Comparison of ENCODE assay signal across 27 cellular contexts in the genomic region with DNA sequence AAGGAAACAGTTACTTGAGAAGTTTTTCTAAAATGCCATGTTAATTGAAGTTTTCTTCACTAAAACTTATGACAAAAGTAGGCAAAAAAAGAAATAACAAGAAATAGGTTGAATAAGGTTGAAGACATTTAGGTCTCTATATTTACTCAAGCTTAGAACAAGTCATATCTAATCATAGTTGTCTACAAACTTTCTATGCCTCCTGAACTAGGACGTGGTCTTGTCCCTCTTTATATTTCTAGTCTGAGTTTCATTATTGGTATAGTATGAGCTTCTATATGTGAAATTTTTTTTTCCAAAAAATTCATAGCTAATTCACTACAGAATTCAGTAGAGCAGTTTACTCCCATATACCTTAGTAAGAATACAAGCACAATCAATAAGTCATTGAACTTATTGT.
"Had no signal": no experiment of that assay in that cellular context is flagged by ENCODE, and none has a peak within 500 bp of the region (broad histone marks: within the 10 kb centered on the region; RNA-seq: fewer than 3 reads in every experiment).

No MANE protein-coding gene starts in this region.

- H3K4me1 Mint-ChIP-seq: mesothelial cell of epicardium; naive thymus-derived CD4-positive, alpha-beta T cell; nephron; neural progenitor cell; stimulated activated effector memory CD8-positive, alpha-beta T cell treated with anti-CD3 and anti-CD28 coated beads, Interleukin-12 subunit alpha, Interleukin-12 subunit beta, amount 100 ng/mL, for 72 hours had no signal

- H3K4me3 Mint-ChIP-seq: dendritic cell treated with granulocyte-macrophage colony-stimulating factor and Interleukin-4, amounts not matched to agents 40 ng/mL and 50 ng/mL, for 4 days; mesothelial cell of epicardium; naive thymus-derived CD4-positive, alpha-beta T cell; nephron; neural progenitor cell; stimulated activated effector memory CD8-positive, alpha-beta T cell treated with anti-CD3 and anti-CD28 coated beads, Interleukin-12 subunit alpha, Interleukin-12 subunit beta, amount 100 ng/mL, for 72 hours; type B pancreatic cell had no signal

- H3K27ac ChIP-seq: esophagus muscularis mucosa, foreskin keratinocyte, gastroesophageal sphincter, heart left ventricle, hepatocyte, neural progenitor cell, parathyroid adenoma, right atrium auricular region, sigmoid colon, testis, tibial artery had no signal

- H3K36me3 Mint-ChIP-seq: mesothelial cell of epicardium; naive thymus-derived CD4-positive, alpha-beta T cell; neural progenitor cell; stimulated activated effector memory CD8-positive, alpha-beta T cell treated with anti-CD3 and anti-CD28 coated beads, Interleukin-12 subunit alpha, Interleukin-12 subunit beta, amount 100 ng/mL, for 72 hours; type B pancreatic cell had no signal

- H3K4me3 ChIP-seq: esophagus muscularis mucosa, gastroesophageal sphincter, heart left ventricle, hepatocyte, lung, mucosa of descending colon, neural progenitor cell, right atrium auricular region, sigmoid colon, testis, tibial artery had no signal

- H3K27me3 ChIP-seq: esophagus muscularis mucosa, foreskin keratinocyte, gastroesophageal sphincter, heart left ventricle, hepatocyte, neural progenitor cell, right atrium auricular region, sigmoid colon, testis, tibial artery had no signal

- H3K9me3 ChIP-seq: esophagus muscularis mucosa, gastroesophageal sphincter, heart left ventricle, mucosa of descending colon, right atrium auricular region, testis, tibial artery had no signal

- H3K27me3 Mint-ChIP-seq: dendritic cell treated with granulocyte-macrophage colony-stimulating factor and Interleukin-4, amounts not matched to agents 40 ng/mL and 50 ng/mL, for 4 days; naive thymus-derived CD4-positive, alpha-beta T cell; progenitor cell of endocrine pancreas; type B pancreatic cell had no signal

- H3K79me2 ChIP-seq: hepatocyte, parathyroid adenoma had no signal

- H3K9me3 Mint-ChIP-seq: mesothelial cell of epicardium, nephron, neural progenitor cell, type B pancreatic cell had no signal

- H3K27ac Mint-ChIP-seq: dendritic cell treated with granulocyte-macrophage colony-stimulating factor and Interleukin-4, amounts not matched to agents 40 ng/mL and 50 ng/mL, for 4 days; mesothelial cell of epicardium; naive thymus-derived CD4-positive, alpha-beta T cell; nephron; neural progenitor cell; progenitor cell of endocrine pancreas; stimulated activated effector memory CD8-positive, alpha-beta T cell treated with anti-CD3 and anti-CD28 coated beads, Interleukin-12 subunit alpha, Interleukin-12 subunit beta, amount 100 ng/mL, for 72 hours; type B pancreatic cell had no signal

- ATAC-seq: foreskin keratinocyte; heart left ventricle; left lobe of liver; mucosa of descending colon; naive thymus-derived CD4-positive, alpha-beta T cell; stimulated activated naive CD8-positive, alpha-beta T cell treated with anti-CD3 and anti-CD28 coated beads, Interleukin-15, Interleukin-2, amounts not matched to agents 100 U/mL and 50 U/mL, for 24 hours had no signal

- H3K4me2 ChIP-seq: hepatocyte, neural progenitor cell had no signal

- H2AFZ ChIP-seq: hepatocyte, neural progenitor cell, parathyroid adenoma had no signal

- DNase-seq: effector memory CD4-positive, alpha-beta T cell; foreskin keratinocyte; mesenchymal stem cell; mucosa of descending colon; naive thymus-derived CD4-positive, alpha-beta T cell; sigmoid colon; stimulated activated CD4-positive, alpha-beta T cell treated with anti-CD3 and anti-CD28 coated beads, Interleukin-2, amount 100 ng/mL, for 24 hours; stimulated activated CD4-positive, alpha-beta T cell treated with anti-CD3 and anti-CD28 coated beads, Interleukin-4, amount 100 ng/mL, for 24 hours; stimulated activated naive CD8-positive, alpha-beta T cell treated with anti-CD3 and anti-CD28 coated beads, Interleukin-15, Interleukin-2, amounts not matched to agents 100 U/mL and 50 U/mL, for 24 hours; substantia nigra; testis; tibial artery had no signal

- H3K4me1 ChIP-seq: esophagus muscularis mucosa, foreskin keratinocyte, gastroesophageal sphincter, heart left ventricle, neural progenitor cell, parathyroid adenoma, right atrium auricular region, testis, tibial artery had no signal

- H3K9ac ChIP-seq: neural progenitor cell, parathyroid adenoma had no signal

- H3K36me3 ChIP-seq: esophagus muscularis mucosa, gastroesophageal sphincter, heart left ventricle, neural progenitor cell, right atrium auricular region, sigmoid colon, tibial artery had no signal
